20 cellular contexts compared by ENCODE assay signal in the genomic region with DNA sequence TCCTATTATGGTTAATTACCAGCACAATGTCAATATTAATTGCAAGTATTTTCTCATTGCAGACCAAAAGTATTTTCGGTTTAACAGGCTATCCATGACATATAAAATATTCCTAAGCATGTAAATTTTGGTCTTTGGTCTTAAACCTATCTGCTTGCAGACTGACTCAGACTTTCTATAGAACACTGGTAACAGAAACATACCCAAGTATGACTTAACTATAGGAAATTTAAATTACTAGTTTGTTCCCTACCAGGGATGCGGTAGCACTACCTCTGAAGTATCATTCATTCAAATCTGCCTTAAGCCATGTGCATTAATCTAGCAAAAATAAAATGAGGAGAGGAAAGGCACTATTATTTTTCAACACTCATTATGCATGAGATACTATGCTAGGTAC. TPM values are rescaled to one million over a fixed set of nuclear protein-coding genes. Genes with fewer than 3 reads are reported as not detected.
DNase-seq lines count a peak whose midpoint lies in the region; ATAC-seq and TF ChIP-seq lines count a peak whose summit lies in the region.
"Had no signal": no experiment of that assay in that cellular context is flagged by ENCODE, and none has a peak within 500 bp of the region (broad histone marks: within the 10 kb centered on the region; RNA-seq: fewer than 3 reads in every experiment).

No MANE protein-coding gene starts in this region.

- CTCF ChIA-PET in activated CD4-positive, alpha-beta memory T cell treated with anti-CD3 and anti-CD28 coated beads for 36 hours (lab: Charles Lee), result no interaction called here
- CTCF ChIA-PET in activated CD4-positive, alpha-beta memory T cell treated with anti-CD3 and anti-CD28 coated beads, Interleukin-2, amount 10 ng/mL, durations not matched to agents 7 days and 5 days (lab: Charles Lee), result no interaction called here
- CTCF ChIA-PET in PC-9 (lab: Charles Lee), result no interaction called here

- no peak overlapping the region for H3K27ac ChIP-seq in CD4-positive, CD25-positive, alpha-beta regulatory T cell (ENCODE audit: insufficient read depth, low read length, poor library complexity, severe bottlenecking)
- H3K27ac ChIP-seq in PC-9 (no peak overlapping the region), endodermal cell (ENCODE audit: low read depth, low read length) (no peak overlapping the region)
- H3K27ac ChIP-seq: SK-N-MC had no signal

- peak overlapping the region; percentile 34 for H3K4me2 ChIP-seq in PC-9

- no peaks in the 10 kb centered on the region for H3K9me2 ChIP-seq in PC-9 (ENCODE audit: insufficient read depth)

- no peak for ATAC-seq in CD4-positive, CD25-positive, alpha-beta regulatory T cell (ENCODE audit: low read depth in 2 of 2)
- ATAC-seq in HG03108 (IDR thresholded peaks at IDR 0.05; ENCODE audit: unreplicated experiment), result no peak
- ATAC-seq: Panc1, Right ventricle myocardium inferior had no signal

- no peaks in the 10 kb centered on the region for H4K20me1 ChIP-seq in PC-9 (ENCODE audit: insufficient read depth)

- H3K27me3 Mint-ChIP-seq in activated CD4-positive, alpha-beta memory T cell treated with anti-CD3 and anti-CD28 coated beads for 36 hours, result no peaks in the 10 kb centered on the region
- H3K27me3 Mint-ChIP-seq in activated CD4-positive, alpha-beta memory T cell treated with anti-CD3 and anti-CD28 coated beads, Interleukin-2, amount 10 ng/mL, durations not matched to agents 7 days and 5 days, result no peaks in the 10 kb centered on the region
- peaks cover 3% of the 10 kb centered on the region for H3K27me3 Mint-ChIP-seq in CD4-positive, CD25-positive, alpha-beta regulatory T cell
- H3K27me3 Mint-ChIP-seq in nephron (ENCODE audit: low read depth) (no peaks in the 10 kb centered on the region), endodermal cell (ENCODE audit: insufficient read depth) (peaks cover 1% of the 10 kb centered on the region)

- no peak for DNase-seq in activated CD4-positive, alpha-beta memory T cell treated with anti-CD3 and anti-CD28 coated beads for 36 hours
- no peak for DNase-seq in activated CD4-positive, alpha-beta memory T cell treated with anti-CD3 and anti-CD28 coated beads, Interleukin-2, amount 10 ng/mL, durations not matched to agents 7 days and 5 days
- no peak for DNase-seq in CD4-positive, CD25-positive, alpha-beta regulatory T cell
- DNase-seq in PC-9 (no peak), C1 segment of cervical spinal cord (lab: John Stamatoyannopoulos, UW) (no peak), endodermal cell (no peak)
- DNase-seq: DMS79 treated with DMSO at 0.1 percent for 48 hours, GDM1, HCEC 1CT, IMR-90, NCI-H1048, NCI-H146, NCI-H2107, NCI-H226 had no signal

- WGBS in endodermal cell (ENCODE audit: insufficient coverage in 1 of 2, insufficient read length in 1 of 2), 2 experiments, result 97 to 100% methylated on average over 1 to 2 of the region's 2 CpGs

- peaks cover 20% of the 10 kb centered on the region for H3K4me1 ChIP-seq in CD4-positive, CD25-positive, alpha-beta regulatory T cell (ENCODE audit: control insufficient read depth, insufficient read depth, low read length, poor library complexity, severe bottlenecking)
- peaks cover 48% of the 10 kb centered on the region for H3K4me1 ChIP-seq in PC-9 (replicated peaks; ENCODE audit: insufficient read depth)
- H3K4me1 ChIP-seq in endodermal cell (ENCODE audit: control insufficient read depth, insufficient read depth, low read length), result peaks cover 6% of the 10 kb centered on the region

- no peaks in the 10 kb centered on the region for H3K9me3 ChIP-seq in CD4-positive, CD25-positive, alpha-beta regulatory T cell (ENCODE audit: control insufficient read depth in 2 of 2, low read length in 2 of 2)
- no peaks in the 10 kb centered on the region for H3K9me3 ChIP-seq in PC-9 (ENCODE audit: insufficient read depth, low read depth)
- no peaks in the 10 kb centered on the region for H3K9me3 ChIP-seq in endodermal cell (ENCODE audit: control insufficient read depth, low read length)

- TF ChIP-seq CTCF in PC-9 (conservative IDR thresholded peaks at IDR 0.05) (no peak), nephron (IDR thresholded peaks at IDR 0.05; ENCODE audit: unreplicated experiment in 3 of 3) (no peak), endodermal cell (conservative IDR thresholded peaks at IDR 0.05) (no peak)

- peaks cover 27% of the 10 kb centered on the region for H3K36me3 ChIP-seq in CD4-positive, CD25-positive, alpha-beta regulatory T cell (ENCODE audit: control insufficient read depth, insufficient read depth, low read length)
- H3K36me3 ChIP-seq in PC-9 (ENCODE audit: low read depth) (peaks cover 52% of the 10 kb centered on the region), endodermal cell (ENCODE audit: control insufficient read depth, insufficient read depth, low read length) (peaks cover 40% of the 10 kb centered on the region)

- BruUV-seq in PC-9 (replicated peaks; lab: Mats Ljungman, UMichigan), result no TSS peak

- no peak overlapping the region for H2AFZ ChIP-seq in PC-9

- intact Hi-C loops in activated CD4-positive, alpha-beta memory T cell treated with anti-CD3 and anti-CD28 coated beads for 36 hours (cut with micrococcal nuclease), result no loop called here
- intact Hi-C loops in PC-9 (cut with micrococcal nuclease; ENCODE audit: unreplicated experiment), result no loop called here

- peaks cover 44% of the 10 kb centered on the region for H3K36me3 Mint-ChIP-seq in activated CD4-positive, alpha-beta memory T cell treated with anti-CD3 and anti-CD28 coated beads for 36 hours
- peaks cover 29% of the 10 kb centered on the region for H3K36me3 Mint-ChIP-seq in activated CD4-positive, alpha-beta memory T cell treated with anti-CD3 and anti-CD28 coated beads, Interleukin-2, amount 10 ng/mL, durations not matched to agents 7 days and 5 days (ENCODE audit: low read depth)
- H3K36me3 Mint-ChIP-seq in CD4-positive, CD25-positive, alpha-beta regulatory T cell, result peaks cover 43% of the 10 kb centered on the region
- H3K36me3 Mint-ChIP-seq in nephron (ENCODE audit: low read depth), result peaks cover 52% of the 10 kb centered on the region
- H3K36me3 Mint-ChIP-seq in endodermal cell (ENCODE audit: low read depth), result peaks cover 41% of the 10 kb centered on the region

- no peaks in the 10 kb centered on the region for H3K9me3 Mint-ChIP-seq in activated CD4-positive, alpha-beta memory T cell treated with anti-CD3 and anti-CD28 coated beads for 36 hours
- no peaks in the 10 kb centered on the region for H3K9me3 Mint-ChIP-seq in activated CD4-positive, alpha-beta memory T cell treated with anti-CD3 and anti-CD28 coated beads, Interleukin-2, amount 10 ng/mL, durations not matched to agents 7 days and 5 days
- H3K9me3 Mint-ChIP-seq in CD4-positive, CD25-positive, alpha-beta regulatory T cell, result no peaks in the 10 kb centered on the region
- H3K9me3 Mint-ChIP-seq in nephron, result no peaks in the 10 kb centered on the region
- H3K9me3 Mint-ChIP-seq in endodermal cell, result peaks cover 2% of the 10 kb centered on the region
- H3K9me3 Mint-ChIP-seq: CD14-positive monocyte had no signal

- no peaks in the 10 kb centered on the region for H3K27me3 ChIP-seq in CD4-positive, CD25-positive, alpha-beta regulatory T cell (ENCODE audit: control insufficient read depth, insufficient read depth, low read length)
- H3K27me3 ChIP-seq in PC-9 (ENCODE audit: insufficient read depth, low read depth) (no peaks in the 10 kb centered on the region), endodermal cell (ENCODE audit: control insufficient read depth, insufficient read depth, low read length, poor library complexity, severe bottlenecking) (peaks cover 8% of the 10 kb centered on the region)

- no peak overlapping the region for H3K9ac ChIP-seq in endodermal cell (ENCODE audit: extremely low read depth, low read length, poor library complexity, severe bottlenecking)

- no peak overlapping the region for H3K4me3 ChIP-seq in CD4-positive, CD25-positive, alpha-beta regulatory T cell (ENCODE audit: low read depth, low read length)
- H3K4me3 ChIP-seq in PC-9 (no peak overlapping the region), endodermal cell (ENCODE audit: low read length) (no peak overlapping the region)
- H3K4me3 ChIP-seq: SK-N-MC had no signal

- POLR2A ChIA-PET in activated CD4-positive, alpha-beta memory T cell treated with anti-CD3 and anti-CD28 coated beads for 36 hours (lab: Charles Lee), result no interaction called here
- POLR2A ChIA-PET in activated CD4-positive, alpha-beta memory T cell treated with anti-CD3 and anti-CD28 coated beads, Interleukin-2, amount 10 ng/mL, durations not matched to agents 7 days and 5 days (lab: Charles Lee), result no interaction called here
- POLR2A ChIA-PET in PC-9 (lab: Charles Lee; ENCODE audit: unreplicated experiment), result no interaction called here

- peaks cover 77% of the 10 kb centered on the region for H3K79me2 ChIP-seq in PC-9 (ENCODE audit: low read depth)

- peak overlapping the region; percentile 38 for H3K27ac Mint-ChIP-seq in activated CD4-positive, alpha-beta memory T cell treated with anti-CD3 and anti-CD28 coated beads for 36 hours
- H3K27ac Mint-ChIP-seq in activated CD4-positive, alpha-beta memory T cell treated with anti-CD3 and anti-CD28 coated beads, Interleukin-2, amount 10 ng/mL, durations not matched to agents 7 days and 5 days, result no peak overlapping the region
- no peak overlapping the region for H3K27ac Mint-ChIP-seq in CD4-positive, CD25-positive, alpha-beta regulatory T cell
- H3K27ac Mint-ChIP-seq in nephron (no peak overlapping the region), endodermal cell (no peak overlapping the region)
- H3K27ac Mint-ChIP-seq: CD14-positive monocyte had no signal

- H3F3A ChIP-seq in PC-9 (ENCODE audit: insufficient read depth, low read depth), result peaks cover 13% of the 10 kb centered on the region

- peaks cover 51% of the 10 kb centered on the region for H3K4me1 Mint-ChIP-seq in activated CD4-positive, alpha-beta memory T cell treated with anti-CD3 and anti-CD28 coated beads for 36 hours (ENCODE audit: low read depth)
- H3K4me1 Mint-ChIP-seq in activated CD4-positive, alpha-beta memory T cell treated with anti-CD3 and anti-CD28 coated beads, Interleukin-2, amount 10 ng/mL, durations not matched to agents 7 days and 5 days, result peaks cover 45% of the 10 kb centered on the region
- peaks cover 23 to 64% (median 53%) of the 10 kb centered on the region in 4 donors for H3K4me1 Mint-ChIP-seq in CD4-positive, CD25-positive, alpha-beta regulatory T cell
- H3K4me1 Mint-ChIP-seq in nephron (peaks cover 35% of the 10 kb centered on the region), endodermal cell (peaks cover 27% of the 10 kb centered on the region)

- H3K4me3 Mint-ChIP-seq in activated CD4-positive, alpha-beta memory T cell treated with anti-CD3 and anti-CD28 coated beads for 36 hours, result no peak overlapping the region
- no peak overlapping the region for H3K4me3 Mint-ChIP-seq in activated CD4-positive, alpha-beta memory T cell treated with anti-CD3 and anti-CD28 coated beads, Interleukin-2, amount 10 ng/mL, durations not matched to agents 7 days and 5 days
- H3K4me3 Mint-ChIP-seq in CD4-positive, CD25-positive, alpha-beta regulatory T cell, result peak overlapping the region in 3 of 4 donors; percentile 2 to 44 (median 10)
- H3K4me3 Mint-ChIP-seq in nephron (peak overlapping the region; percentile 47 to 69 (median 51)), endodermal cell (no peak overlapping the region)
- H3K4me3 Mint-ChIP-seq: CD14-positive monocyte had no signal

RNA-seq across cellular contexts. Expression of gene TAF1A, which starts 2.9 kb away (rescaled TPM):
- 10 to 100 TPM; 19.1 to 19.6 TPM for total RNA-seq in activated CD4-positive, alpha-beta memory T cell treated with anti-CD3 and anti-CD28 coated beads for 36 hours
- 10 to 100 TPM in 1 of 2 experiments, 1 to 10 TPM in 1; 9.1 to 10.0 TPM for total RNA-seq in activated CD4-positive, alpha-beta memory T cell treated with anti-CD3 and anti-CD28 coated beads, Interleukin-2, amount 10 ng/mL, durations not matched to agents 7 days and 5 days
- 5.9 TPM for total RNA-seq in CD4-positive, CD25-positive, alpha-beta regulatory T cell
- 1 to 10 TPM; 2.8 to 4.6 (median 3.9) TPM for polyA plus RNA-seq in CD4-positive, CD25-positive, alpha-beta regulatory T cell
- total RNA-seq in PC-9 (2021) (18.4 and 19.3 TPM in 2 replicates), endodermal cell (10 to 100 TPM; 16.2 to 24.9 TPM)
- polyA plus RNA-seq in endodermal cell (2013, experiment 1 of 2), result 22.9 TPM
- 20.2 TPM for polyA plus RNA-seq in endodermal cell (2013, experiment 2 of 2)

RNA-seq across cellular contexts. Expression of gene MIA3, which starts 31.1 kb away (rescaled TPM):
- total RNA-seq in activated CD4-positive, alpha-beta memory T cell treated with anti-CD3 and anti-CD28 coated beads for 36 hours, result 10 to 100 TPM; 41.5 to 43.2 TPM
- total RNA-seq in activated CD4-positive, alpha-beta memory T cell treated with anti-CD3 and anti-CD28 coated beads, Interleukin-2, amount 10 ng/mL, durations not matched to agents 7 days and 5 days, result 10 to 100 TPM; 48.3 to 48.7 TPM
- total RNA-seq in CD4-positive, CD25-positive, alpha-beta regulatory T cell, result 87.1 TPM
- 10 to 100 TPM; 48.5 to 60.3 (median 54.4) TPM for polyA plus RNA-seq in CD4-positive, CD25-positive, alpha-beta regulatory T cell
- total RNA-seq in PC-9 (2021) (61.3 and 65.1 TPM in 2 replicates), endodermal cell (10 to 100 TPM; 69.9 to 76.8 TPM)
- polyA plus RNA-seq in endodermal cell (2013, experiment 1 of 2), result 48.0 TPM
- polyA plus RNA-seq in endodermal cell (2013, experiment 2 of 2), result 47.7 TPM

RNA-seq across cellular contexts. Expression of gene HHIPL2, which starts 38.9 kb away (rescaled TPM):
- not detected for total RNA-seq in activated CD4-positive, alpha-beta memory T cell treated with anti-CD3 and anti-CD28 coated beads for 36 hours
- under 1 TPM in 1 of 2 experiments, not detected in 1; 0.10 TPM for total RNA-seq in activated CD4-positive, alpha-beta memory T cell treated with anti-CD3 and anti-CD28 coated beads, Interleukin-2, amount 10 ng/mL, durations not matched to agents 7 days and 5 days
- not detected for total RNA-seq in CD4-positive, CD25-positive, alpha-beta regulatory T cell
- not detected for polyA plus RNA-seq in CD4-positive, CD25-positive, alpha-beta regulatory T cell
- 14.0 and 18.7 TPM in 2 replicates for total RNA-seq in PC-9 (2021)
- 1 to 10 TPM in 1 of 2 donors, under 1 TPM in 1; 0.49 to 1.6 TPM for total RNA-seq in endodermal cell
- polyA plus RNA-seq in endodermal cell (2013, experiment 1 of 2), result 0.43 TPM
- polyA plus RNA-seq in endodermal cell (2013, experiment 2 of 2), result 0.91 TPM
- total RNA-seq: Right ventricle myocardium inferior had no signal
- polyA plus RNA-seq: CD14-positive monocyte had no signal

Comparison
In these comparisons a context has a peak if more than half of its experiments do, and no peak if none do; other contexts are left out.
1. H3K4me3 Mint-ChIP-seq: peak in CD4-positive, CD25-positive, alpha-beta regulatory T cell (3 of 4) and nephron (3 of 3); none in activated CD4-positive, alpha-beta memory T cell treated with anti-CD3 and anti-CD28 coated beads for 36 hours (single experiment), activated CD4-positive, alpha-beta memory T cell treated with anti-CD3 and anti-CD28 coated beads, Interleukin-2, amount 10 ng/mL, durations not matched to agents 7 days and 5 days (single experiment) and endodermal cell (single experiment).